Comparison of ENCODE assay signal across 8 cellular contexts in genomic region chr1:1059494-1060280, GRCh38. TPM values are rescaled to one million over a fixed set of nuclear protein-coding genes. Genes with fewer than 3 reads are reported as not detected.
DNase-seq lines count a peak whose midpoint lies in the region; ATAC-seq and TF ChIP-seq lines count a peak whose summit lies in the region.

No MANE protein-coding gene starts in this region.

- TF ChIP-seq CTCF in AG04449 (IDR thresholded peaks at IDR 0.05; ENCODE audit: insufficient read depth, low read length, missing control alignments): no peak

- POLR2A ChIA-PET in AG04449 (lab: Yijun Ruan, JAX): no interaction called here
- POLR2A ChIA-PET in activated CD4-positive, alpha-beta memory T cell treated with anti-CD3 and anti-CD28 coated beads, Interleukin-2, amount 10 ng/mL, durations not matched to agents 7 days and 5 days (lab: Charles Lee): interaction anchor here (1.6 kb wide), 1 partner anchor 19 kb away, joined by 6 read pairs; no protein-coding TSS in a partner anchor

- H3K4me3 ChIP-seq in AG04449 (ENCODE audit: low read depth, low read length): peak overlapping the region; percentile 56

- H3K27ac Mint-ChIP-seq in activated CD4-positive, alpha-beta memory T cell treated with anti-CD3 and anti-CD28 coated beads, Interleukin-2, amount 10 ng/mL, durations not matched to agents 7 days and 5 days: peak overlapping the region; percentile 56
- H3K27ac Mint-ChIP-seq in memory B cell: no peak overlapping the region

- CTCF ChIA-PET in AG04449 (lab: Yijun Ruan, JAX): interaction anchor here (0.8 to 9.2 kb wide), 7 partner anchors 8 to 76 kb away, joined by 3 to 152 read pairs (median 3); partner anchors contain the start of gene PERM1
- CTCF ChIA-PET in activated CD4-positive, alpha-beta memory T cell treated with anti-CD3 and anti-CD28 coated beads, Interleukin-2, amount 10 ng/mL, durations not matched to agents 7 days and 5 days (lab: Charles Lee): interaction anchor here (0.9 to 1.3 kb wide), 3 partner anchors 76 to 313 kb away, joined by 3 to 4 read pairs (median 3); no protein-coding TSS in a partner anchor

- no peak for DNase-seq in AG04449 (ENCODE audit: low read depth, low spot score)
- peak; percentile 65 for DNase-seq in NCI-H460 (ENCODE audit: extremely low read depth, low read depth)
- peak; percentile 94 for DNase-seq in activated CD4-positive, alpha-beta memory T cell treated with anti-CD3 and anti-CD28 coated beads, Interleukin-2, amount 10 ng/mL, durations not matched to agents 7 days and 5 days
- DNase-seq in effector CD4-positive, alpha-beta T cell: peak; percentile 83
- DNase-seq in memory B cell (ENCODE audit: low spot score in 2 of 2): peak; percentile 96
- peak; percentile 79 for DNase-seq in stimulated activated CD8-positive, alpha-beta memory T cell treated with anti-CD3 and anti-CD28 coated beads, Interleukin-12 subunit alpha, Interleukin-12 subunit beta, amount 100 ng/mL, for 24 hours (ENCODE audit: extremely low read depth)

- ATAC-seq in GM18520 (IDR thresholded peaks at IDR 0.05; ENCODE audit: unreplicated experiment) (peak; percentile 37), HG03095 (IDR thresholded peaks at IDR 0.05; ENCODE audit: unreplicated experiment) (peak; percentile 44), memory B cell (ENCODE audit: low read depth) (peak; percentile 78)

- H3K27me3 Mint-ChIP-seq in activated CD4-positive, alpha-beta memory T cell treated with anti-CD3 and anti-CD28 coated beads, Interleukin-2, amount 10 ng/mL, durations not matched to agents 7 days and 5 days: peaks cover 13% of the 10 kb centered on the region
- H3K27me3 Mint-ChIP-seq in memory B cell: peaks cover 19% of the 10 kb centered on the region

- H3K9me3 Mint-ChIP-seq in activated CD4-positive, alpha-beta memory T cell treated with anti-CD3 and anti-CD28 coated beads, Interleukin-2, amount 10 ng/mL, durations not matched to agents 7 days and 5 days: no peaks in the 10 kb centered on the region
- H3K9me3 Mint-ChIP-seq in memory B cell: no peaks in the 10 kb centered on the region

- peak overlapping the region; percentile 70 for H3K4me3 Mint-ChIP-seq in activated CD4-positive, alpha-beta memory T cell treated with anti-CD3 and anti-CD28 coated beads, Interleukin-2, amount 10 ng/mL, durations not matched to agents 7 days and 5 days
- peak overlapping the region; percentile 49 for H3K4me3 Mint-ChIP-seq in memory B cell

- H3K36me3 Mint-ChIP-seq in activated CD4-positive, alpha-beta memory T cell treated with anti-CD3 and anti-CD28 coated beads, Interleukin-2, amount 10 ng/mL, durations not matched to agents 7 days and 5 days (ENCODE audit: low read depth): no peaks in the 10 kb centered on the region
- H3K36me3 Mint-ChIP-seq in memory B cell: no peaks in the 10 kb centered on the region

- H3K4me1 Mint-ChIP-seq in activated CD4-positive, alpha-beta memory T cell treated with anti-CD3 and anti-CD28 coated beads, Interleukin-2, amount 10 ng/mL, durations not matched to agents 7 days and 5 days: peaks cover 45% of the 10 kb centered on the region
- H3K4me1 Mint-ChIP-seq in memory B cell: peaks cover 19% of the 10 kb centered on the region

RNA-seq across cellular contexts. Expression of gene RNF223, which starts 14.4 kb away (rescaled TPM):
- 0.20 TPM in 1 of 2 replicates, not detected in the other for total RNA-seq in NCI-H460 (2014; rRNA removed; shearing (Covaris generic))
- polyA plus RNA-seq in NCI-H460 (2014; cell fraction: nucleus; rRNA removed): not detected in 2 replicates
- not detected for total RNA-seq in activated CD4-positive, alpha-beta memory T cell treated with anti-CD3 and anti-CD28 coated beads, Interleukin-2, amount 10 ng/mL, durations not matched to agents 7 days and 5 days

RNA-seq across cellular contexts. Expression of gene AGRN, which starts 39.8 kb away (rescaled TPM):
- total RNA-seq in NCI-H460 (2014; rRNA removed; shearing (Covaris generic)): 37.8 and 48.0 TPM in 2 replicates
- 168 and 186 TPM in 2 replicates for polyA plus RNA-seq in NCI-H460 (2014; cell fraction: nucleus; rRNA removed)
- 10 to 100 TPM; 18.3 to 22.8 TPM for total RNA-seq in activated CD4-positive, alpha-beta memory T cell treated with anti-CD3 and anti-CD28 coated beads, Interleukin-2, amount 10 ng/mL, durations not matched to agents 7 days and 5 days

RNA-seq across cellular contexts. Expression of gene ISG15, which starts 46.4 kb away (rescaled TPM):
- 5.3 TPM in 2 replicates for total RNA-seq in NCI-H460 (2014; rRNA removed; shearing (Covaris generic))
- 9.7 and 13.3 TPM in 2 replicates for polyA plus RNA-seq in NCI-H460 (2014; cell fraction: nucleus; rRNA removed)
- 100 to 1,000 TPM; 593 to 623 TPM for total RNA-seq in activated CD4-positive, alpha-beta memory T cell treated with anti-CD3 and anti-CD28 coated beads, Interleukin-2, amount 10 ng/mL, durations not matched to agents 7 days and 5 days

RNA-seq across cellular contexts. Expression of gene C1orf159, which starts 56.2 kb away (rescaled TPM):
- 3.9 and 5.5 TPM in 2 replicates for total RNA-seq in NCI-H460 (2014; rRNA removed; shearing (Covaris generic))
- polyA plus RNA-seq in NCI-H460 (2014; cell fraction: nucleus; rRNA removed): 42.3 and 43.2 TPM in 2 replicates
- 10 to 100 TPM; 18.6 to 19.9 TPM for total RNA-seq in activated CD4-positive, alpha-beta memory T cell treated with anti-CD3 and anti-CD28 coated beads, Interleukin-2, amount 10 ng/mL, durations not matched to agents 7 days and 5 days

RNA-seq across cellular contexts. Expression of gene HES4, which starts 59.8 kb away (rescaled TPM):
- total RNA-seq in NCI-H460 (2014; rRNA removed; shearing (Covaris generic)): 10.6 and 13.5 TPM in 2 replicates
- 70.9 and 99.9 TPM in 2 replicates for polyA plus RNA-seq in NCI-H460 (2014; cell fraction: nucleus; rRNA removed)
- total RNA-seq in activated CD4-positive, alpha-beta memory T cell treated with anti-CD3 and anti-CD28 coated beads, Interleukin-2, amount 10 ng/mL, durations not matched to agents 7 days and 5 days: under 1 TPM in 1 of 2 experiments, not detected in 1; 0.23 TPM

Comparison
In these comparisons a context has a peak if more than half of its experiments do, and no peak if none do; other contexts are left out.
1. RNA of gene ISG15, which starts 46.4 kb away (total RNA-seq): 593 to 623 TPM in activated CD4-positive, alpha-beta memory T cell treated with anti-CD3 and anti-CD28 coated beads, Interleukin-2, amount 10 ng/mL, durations not matched to agents 7 days and 5 days; 5.3 TPM in NCI-H460; every median in the first group is over 10 times any median in the second.
2. Peak in every context shown above with its lines, with median percentiles within 50 percentile points of each other: ATAC-seq.